Comparison of ENCODE assay signal across 9 cellular contexts in the genomic region with DNA sequence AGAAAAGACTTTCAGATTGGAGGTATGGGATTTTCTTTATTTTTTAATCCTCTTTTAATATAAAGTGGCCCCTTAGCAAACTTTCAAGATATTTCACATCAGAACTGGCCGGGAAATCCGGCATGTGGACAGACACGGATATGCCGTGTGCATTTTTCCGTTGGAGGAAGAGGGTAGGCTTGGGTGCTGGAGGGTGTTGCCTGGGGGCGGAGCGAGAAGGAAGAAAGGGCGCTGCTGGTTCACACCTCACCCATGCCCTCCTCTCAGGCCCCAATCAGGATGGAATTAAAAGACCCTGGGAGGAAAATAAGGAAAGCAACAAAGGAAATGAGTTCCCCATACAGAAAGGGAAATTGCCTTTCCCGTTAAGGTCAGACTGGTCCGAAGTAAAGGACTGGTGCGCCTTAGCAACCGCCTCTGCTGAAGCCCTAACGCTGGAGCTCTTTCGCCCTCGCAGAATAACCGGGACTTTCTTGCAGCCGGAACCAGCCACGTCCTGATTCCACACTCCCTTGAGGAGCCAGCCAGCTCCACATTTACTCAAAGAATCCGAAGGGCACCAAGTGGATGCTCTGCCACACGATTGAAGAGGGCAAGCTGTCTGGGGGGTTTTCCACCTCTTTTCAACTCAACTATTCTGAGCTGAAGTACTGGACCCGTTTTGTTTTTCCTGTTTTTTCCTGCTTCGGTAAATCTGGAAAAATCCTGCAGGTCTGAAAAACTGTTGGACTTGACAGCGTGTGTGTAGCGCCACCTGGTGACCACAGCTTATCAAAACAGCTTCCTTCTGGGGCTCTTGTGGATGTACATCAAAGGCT. TPM values are rescaled to one million over a fixed set of nuclear protein-coding genes. Genes with fewer than 3 reads are reported as not detected.
DNase-seq lines count a peak whose midpoint lies in the region; ATAC-seq, FAIRE-seq and TF ChIP-seq lines count a peak whose summit lies in the region.
"Had no signal": no experiment of that assay in that cellular context is flagged by ENCODE, and none has a peak within 500 bp of the region (broad histone marks: within the 10 kb centered on the region; RNA-seq: fewer than 3 reads in every experiment).

No MANE protein-coding gene starts in this region.

- H2BK15ac ChIP-seq in mesendoderm (replicated peaks; ENCODE audit: low read depth), result no peak overlapping the region

- H4K20me1 ChIP-seq in endothelial cell of umbilical vein (replicated peaks; ENCODE audit: control insufficient read depth, extremely low read depth, insufficient read depth, low read length), result no peaks in the 10 kb centered on the region

- no peaks in the 10 kb centered on the region for H3K27me3 ChIP-seq in endothelial cell of umbilical vein (ENCODE audit: control insufficient read depth in 2 of 2, insufficient read depth in 2 of 2, low read length in 2 of 2)
- no peaks in the 10 kb centered on the region for H3K27me3 ChIP-seq in mesendoderm (ENCODE audit: insufficient read depth, low read length, poor library complexity)

- H4K5ac ChIP-seq in mesendoderm (ENCODE audit: low read length), result no peak overlapping the region

- POLR2A ChIA-PET in endothelial cell of umbilical vein (lab: Charles Lee), result interaction anchor here (0.7 to 1.0 kb wide), 3 partner anchors 234 to 450 kb away, joined by 3 to 4 read pairs (median 3); a partner anchor contains a TSS

- H3K9me3 ChIP-seq in endothelial cell of umbilical vein (replicated peaks; ENCODE audit: control insufficient read depth, insufficient read depth, low read length), result no peaks in the 10 kb centered on the region

- no peak overlapping the region for H4K8ac ChIP-seq in mesendoderm (ENCODE audit: low read depth, low read length)

- no peaks in the 10 kb centered on the region for H3K79me2 ChIP-seq in endothelial cell of umbilical vein (ENCODE audit: control insufficient read depth, insufficient read depth, low read length)
- H3K79me2 ChIP-seq in mesendoderm (ENCODE audit: control insufficient read depth, insufficient read depth, low read length), result no peaks in the 10 kb centered on the region

- ATAC-seq in GM18520 (IDR thresholded peaks at IDR 0.05; ENCODE audit: unreplicated experiment), result no peak

- peak overlapping the region; percentile 73 for H2BK5ac ChIP-seq in mesendoderm (ENCODE audit: low read length)

- H3K79me1 ChIP-seq in mesendoderm (ENCODE audit: low read length), result no peaks in the 10 kb centered on the region

- peak overlapping the region; percentile 73 for H3K27ac ChIP-seq in endothelial cell of umbilical vein (ENCODE audit: insufficient read depth, low read depth, low read length)
- H3K27ac ChIP-seq in mesendoderm (ENCODE audit: low read depth, low read length), result no peak overlapping the region

- H2BK120ac ChIP-seq in mesendoderm (ENCODE audit: low read depth, low read length), result no peak overlapping the region

- WGBS in mesendoderm (ENCODE audit: extremely low coverage, insufficient coverage, low lambda C conversion rate), result no CpG with 5 or more reads among the region's 24 CpGs

- H3K9me1 ChIP-seq in endothelial cell of umbilical vein (replicated peaks; ENCODE audit: control insufficient read depth, extremely low read depth, insufficient read depth, low read length), result no peaks in the 10 kb centered on the region

- no peak overlapping the region for H2AK5ac ChIP-seq in mesendoderm (ENCODE audit: low read length)

- H3K36me3 ChIP-seq in endothelial cell of umbilical vein (ENCODE audit: control insufficient read depth in 2 of 2, extremely low read depth in 1 of 2, insufficient read depth in 2 of 2, low read length in 2 of 2), result no peaks in the 10 kb centered on the region
- H3K36me3 ChIP-seq in mesendoderm (ENCODE audit: control insufficient read depth, insufficient read depth, low read length), result no peaks in the 10 kb centered on the region

- CTCF ChIA-PET in endothelial cell of umbilical vein (lab: Charles Lee), result interaction anchor here (0.6 to 6.1 kb wide), 94 partner anchors 9 to 1262 kb away, joined by 3 to 429 read pairs (median 5); a partner anchor contains a TSS

- FAIRE-seq in endothelial cell of umbilical vein (lab: Jason Lieb, UNC), result peak; percentile 97
- FAIRE-seq: endometrium had no signal

- no peak overlapping the region for H3K23ac ChIP-seq in mesendoderm (ENCODE audit: low read length)

- DNase-seq in DMS 273 treated with DMSO at 0.1 percent for 48 hours (lab: John Stamatoyannopoulos, UW), result peak; percentile 25
- peak; percentile 97 for DNase-seq in HT-29 (ENCODE audit: low spot score)
- peak; percentile 84 for DNase-seq in NCI-H82 (lab: John Stamatoyannopoulos, UW)
- DNase-seq in activated CD8-positive, alpha-beta memory T cell treated with anti-CD3 and anti-CD28 coated beads, Interleukin-2, amount 50 U/mL, for 4 hours, result peak; percentile 75
- DNase-seq in endothelial cell of umbilical vein (ENCODE audit: low read depth, low spot score), result peak; percentile 91
- DNase-seq in mesendoderm, result peak; percentile 90
- peak; percentile 33 to 52 for DNase-seq in stimulated activated CD8-positive, alpha-beta memory T cell treated with anti-CD3 and anti-CD28 coated beads, Interleukin-15, amount 100 ng/mL, for 48 hours (ENCODE audit: low read depth in 2 of 2)

- H3K4ac ChIP-seq in mesendoderm (ENCODE audit: low read depth, low read length), result peak overlapping the region; percentile 44

- H3K9ac ChIP-seq in endothelial cell of umbilical vein (replicated peaks; ENCODE audit: extremely low read depth, insufficient read depth, low read length) (peak overlapping the region; percentile 78), mesendoderm (ENCODE audit: low read length) (peak overlapping the region; percentile 75)

- H2AFZ ChIP-seq in endothelial cell of umbilical vein (ENCODE audit: low read depth, low read length), result peak overlapping the region; percentile 97

- H3K18ac ChIP-seq in mesendoderm (ENCODE audit: low read length), result peak overlapping the region; percentile 60

- intact Hi-C loops in endothelial cell of umbilical vein (cut with micrococcal nuclease), result loop anchor here (1.0 to 5.0 kb wide), 10 partner anchors 148 to 806 kb away; no protein-coding TSS in a partner anchor

- TF ChIP-seq POLR2A in endothelial cell of umbilical vein (IDR thresholded peaks at IDR 0.05; ENCODE audit: low read depth, low read length), result peak; percentile 52

- H3K4me3 ChIP-seq in endothelial cell of umbilical vein (replicated peaks in 1 of 3; ENCODE audit: insufficient read depth in 1 of 3, low read depth in 1 of 3, low read length in 3 of 3) (peak overlapping the region; percentile 22 to 67 (median 49)), mesendoderm (ENCODE audit: low read length) (no peak overlapping the region)

- BruUV-seq in endothelial cell of umbilical vein (replicated peaks; lab: Mats Ljungman, UMichigan), result TSS peak; percentile 19

- dilution Hi-C loops in endothelial cell of umbilical vein (cut with MboI; ENCODE audit: extremely low pct_ligation_motif_present, low sequenced_read_pairs), result loop anchor here (25.0 kb wide), 1 partner anchor 446 kb away; no protein-coding TSS in a partner anchor

- peak; percentile 78 to 82 for TF ChIP-seq CTCF in endothelial cell of umbilical vein (IDR thresholded peaks at IDR 0.05; ENCODE audit: extremely low read depth in 1 of 2, insufficient read depth in 1 of 2, low read depth in 1 of 2, low read length in 2 of 2)

- peak overlapping the region; percentile 81 for H3K56ac ChIP-seq in mesendoderm (ENCODE audit: low read length)

- H3K4me1 ChIP-seq in endothelial cell of umbilical vein (ENCODE audit: control insufficient read depth, extremely low read depth, insufficient read depth, low read length) (peaks cover 8% of the 10 kb centered on the region), mesendoderm (ENCODE audit: control insufficient read depth, low read depth, low read length) (peaks cover 6% of the 10 kb centered on the region)

- H3K4me2 ChIP-seq in endothelial cell of umbilical vein (ENCODE audit: insufficient read depth, low read length) (peak overlapping the region; percentile 99), mesendoderm (ENCODE audit: low read length) (peak overlapping the region; percentile 81)

TF ChIP-seq in endothelial cell of umbilical vein, 7 proteins besides CTCF, POLR2A, EP300 and RAD21:
- no peak for TF ChIP-seq GATA2 (IDR thresholded peaks at IDR 0.05; ENCODE audit: insufficient read depth, insufficient read length, low read depth, low read length)
- TF ChIP-seq FOS (IDR thresholded peaks at IDR 0.05; ENCODE audit: borderline replicate concordance, insufficient read depth, low read length), result no peak
- no peak for TF ChIP-seq MYC (IDR thresholded peaks at IDR 0.05; ENCODE audit: low read depth, low read length)
- TF ChIP-seq EZH2 (IDR thresholded peaks at IDR 0.05; ENCODE audit: borderline replicate concordance, low read depth, low read length, severe bottlenecking), result no peak
- TF ChIP-seq POLR2AphosphoS5 (IDR thresholded peaks at IDR 0.05; ENCODE audit: insufficient read depth, low read depth, low read length), result peak; percentile 30
- TF ChIP-seq, protein P1, sequence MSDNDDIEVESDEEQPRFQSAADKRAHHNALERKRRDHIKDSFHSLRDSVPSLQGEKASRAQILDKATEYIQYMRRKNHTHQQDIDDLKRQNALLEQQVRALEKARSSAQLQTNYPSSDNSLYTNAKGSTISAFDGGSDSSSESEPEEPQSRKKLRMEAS (IDR thresholded peaks at IDR 0.05; ENCODE audit: insufficient read depth, insufficient read length), result no peak
- no peak for TF ChIP-seq JUN (IDR thresholded peaks at IDR 0.05; ENCODE audit: borderline replicate concordance, insufficient read depth, insufficient read length, low read depth)

RNA-seq across cellular contexts. Expression of a gene that starts 37.8 kb away (rescaled TPM):
- 2.3 and 2.6 TPM in 2 replicates for total RNA-seq in HT-29 (2014; rRNA removed; shearing (Covaris generic))
- total RNA-seq in endothelial cell of umbilical vein, result not detected in 2 replicates
- polyA plus RNA-seq in endothelial cell of umbilical vein, result not detected in 2 replicates
- not detected in 2 replicates for polyA plus RNA-seq in endothelial cell of umbilical vein (2011; cell fraction: cytosol; rRNA removed)
- not detected in 2 replicates for polyA plus RNA-seq in endothelial cell of umbilical vein (2011; cell fraction: nucleus; rRNA removed)
- polyA plus RNA-seq in endothelial cell of umbilical vein (2012), result not detected in 2 replicates
- polyA minus RNA-seq in endothelial cell of umbilical vein, result not detected in 2 replicates
- not detected for polyA minus RNA-seq in endothelial cell of umbilical vein (2011; cell fraction: cytosol; rRNA and poly(A)+ RNA removed)
- not detected in 2 replicates for polyA minus RNA-seq in endothelial cell of umbilical vein (2011; cell fraction: nucleus; rRNA and poly(A)+ RNA removed)
- polyA plus RNA-seq in mesendoderm (2013, experiment 1 of 2), result 1.7 TPM
- polyA plus RNA-seq in mesendoderm (2013, experiment 2 of 2), result 1.7 TPM

Comparison
In these comparisons a context has a peak if more than half of its experiments do, and no peak if none do; other contexts are left out.
1. DNase-seq: peak in every context shown above with its lines; median percentile 97 in HT-29; 91 in endothelial cell of umbilical vein; 90 in mesendoderm; 84 in NCI-H82; 75 in activated CD8-positive, alpha-beta memory T cell treated with anti-CD3 and anti-CD28 coated beads, Interleukin-2, amount 50 U/mL, for 4 hours; 42 in stimulated activated CD8-positive, alpha-beta memory T cell treated with anti-CD3 and anti-CD28 coated beads, Interleukin-15, amount 100 ng/mL, for 48 hours; 25 in DMS 273 treated with DMSO at 0.1 percent for 48 hours.